Comparison of ENCODE assay signal across 13 cellular contexts in genomic region chr13:73913043-73913740, GRCh38.
A peak's percentile ranks its signal among the peaks of the same experiment; 100 is the strongest.
DNase-seq lines count a peak whose midpoint lies in the region; ATAC-seq lines count a peak whose summit lies in the region.
"Had no signal": no experiment of that assay in that cellular context is flagged by ENCODE, and none has a peak within 500 bp of the region (broad histone marks: within the 10 kb centered on the region; RNA-seq: fewer than 3 reads in every experiment).

No MANE protein-coding gene starts in this region.

- no peak for DNase-seq in activated T-cell treated with anti-CD3 and anti-CD28 coated beads, Interleukin-2, amount 50 U/mL, for 24 hours
- DNase-seq in activated T-cell treated with anti-CD3 and anti-CD28 coated beads, Interleukin-2, amount 50 U/mL, for 1 hour: no peak
- DNase-seq in Karpas-422: no peak
- peak; percentile 9 for DNase-seq in foreskin melanocyte
- no peak for DNase-seq in stimulated activated effector memory CD8-positive, alpha-beta T cell treated with anti-CD3 and anti-CD28 coated beads, Interleukin-12 subunit alpha, Interleukin-12 subunit beta, amount 100 ng/mL, for 72 hours (ENCODE audit: low spot score in 2 of 2)
- DNase-seq in COLO668 (lab: John Stamatoyannopoulos, UW; ENCODE audit: unreplicated experiment): no peak
- DNase-seq in T-helper 2 cell treated with Interferon-gamma antibody and Interleukin-4, amounts not matched to agents 5 μg/mL and 100 μg/mL, for 36 hours (ENCODE audit: low spot score): no peak
- no peak for DNase-seq in HT-29 (ENCODE audit: low spot score)
- DNase-seq: activated naive CD8-positive, alpha-beta T cell treated with anti-CD3 and anti-CD28 coated beads, Interleukin-2, amount 10 ng/mL, durations not matched to agents 7 days and 5 days; NCI-H1930; spleen; upper lobe of left lung had no signal

- peak overlapping the region; percentile 9; the same call in 1 of the 2 replicates for H3K4me3 ChIP-seq in Karpas-422 (ENCODE audit: low read length)
- H3K4me3 ChIP-seq: A549, spleen, upper lobe of left lung had no signal

- peak overlapping the region; percentile 45 for H3K9ac ChIP-seq in Karpas-422 (ENCODE audit: low read length)

- no peaks in the 10 kb centered on the region for H4K20me1 ChIP-seq in Karpas-422 (ENCODE audit: insufficient read depth, low read depth, low read length)

- peak overlapping the region; percentile 84 for H3K27ac ChIP-seq in Karpas-422 (ENCODE audit: low read length)
- H3K27ac ChIP-seq: A549, spleen, upper lobe of left lung had no signal

- no peaks in the 10 kb centered on the region for H3K9me2 ChIP-seq in Karpas-422 (replicated peaks; ENCODE audit: insufficient read depth, low read length)

- H3K36me3 ChIP-seq in Karpas-422 (ENCODE audit: insufficient read depth, low read length): no peaks in the 10 kb centered on the region
- H3K36me3 ChIP-seq: spleen, upper lobe of left lung had no signal

- H3K4me1 Mint-ChIP-seq in activated T-cell treated with anti-CD3 and anti-CD28 coated beads, Interleukin-2, amount 50 U/mL, for 24 hours (ENCODE audit: low read depth): peaks cover 51% of the 10 kb centered on the region
- peaks cover 39% of the 10 kb centered on the region for H3K4me1 Mint-ChIP-seq in stimulated activated effector memory CD8-positive, alpha-beta T cell treated with anti-CD3 and anti-CD28 coated beads, Interleukin-12 subunit alpha, Interleukin-12 subunit beta, amount 100 ng/mL, for 72 hours
- peaks cover 15% of the 10 kb centered on the region for H3K4me1 Mint-ChIP-seq in T-helper 2 cell treated with Interferon-gamma antibody and Interleukin-4, amounts not matched to agents 5 μg/mL and 100 μg/mL, for 36 hours (ENCODE audit: low read depth)

- H3K4me3 Mint-ChIP-seq in activated T-cell treated with anti-CD3 and anti-CD28 coated beads, Interleukin-2, amount 50 U/mL, for 24 hours: no peak overlapping the region
- peak overlapping the region; percentile 13 for H3K4me3 Mint-ChIP-seq in stimulated activated effector memory CD8-positive, alpha-beta T cell treated with anti-CD3 and anti-CD28 coated beads, Interleukin-12 subunit alpha, Interleukin-12 subunit beta, amount 100 ng/mL, for 72 hours
- H3K4me3 Mint-ChIP-seq in T-helper 2 cell treated with Interferon-gamma antibody and Interleukin-4, amounts not matched to agents 5 μg/mL and 100 μg/mL, for 36 hours: no peak overlapping the region
- H3K4me3 Mint-ChIP-seq: activated naive CD8-positive, alpha-beta T cell treated with anti-CD3 and anti-CD28 coated beads, Interleukin-2, amount 10 ng/mL, durations not matched to agents 7 days and 5 days had no signal

- H3K27me3 ChIP-seq in Karpas-422 (ENCODE audit: low read length): no peaks in the 10 kb centered on the region
- H3K27me3 ChIP-seq: spleen, upper lobe of left lung had no signal

- H3K9me3 ChIP-seq in Karpas-422 (ENCODE audit: low read length): no peaks in the 10 kb centered on the region
- H3K9me3 ChIP-seq: A549, spleen, upper lobe of left lung had no signal

- H3K36me3 Mint-ChIP-seq in activated T-cell treated with anti-CD3 and anti-CD28 coated beads, Interleukin-2, amount 50 U/mL, for 24 hours (ENCODE audit: low read depth): no peaks in the 10 kb centered on the region
- no peaks in the 10 kb centered on the region for H3K36me3 Mint-ChIP-seq in stimulated activated effector memory CD8-positive, alpha-beta T cell treated with anti-CD3 and anti-CD28 coated beads, Interleukin-12 subunit alpha, Interleukin-12 subunit beta, amount 100 ng/mL, for 72 hours
- H3K36me3 Mint-ChIP-seq in T-helper 2 cell treated with Interferon-gamma antibody and Interleukin-4, amounts not matched to agents 5 μg/mL and 100 μg/mL, for 36 hours (ENCODE audit: low read depth): no peaks in the 10 kb centered on the region

- H3K4me2 ChIP-seq in Karpas-422 (ENCODE audit: low read depth, low read length, poor library complexity, severe bottlenecking): peak overlapping the region; percentile 61
- H3K4me2 ChIP-seq: A549 had no signal

- peaks cover 68% of the 10 kb centered on the region for H3K4me1 ChIP-seq in Karpas-422 (ENCODE audit: low read length)
- H3K4me1 ChIP-seq: A549 had no signal

- H3K9me3 Mint-ChIP-seq in activated T-cell treated with anti-CD3 and anti-CD28 coated beads, Interleukin-2, amount 50 U/mL, for 24 hours: no peaks in the 10 kb centered on the region
- H3K9me3 Mint-ChIP-seq in stimulated activated effector memory CD8-positive, alpha-beta T cell treated with anti-CD3 and anti-CD28 coated beads, Interleukin-12 subunit alpha, Interleukin-12 subunit beta, amount 100 ng/mL, for 72 hours: no peaks in the 10 kb centered on the region
- no peaks in the 10 kb centered on the region for H3K9me3 Mint-ChIP-seq in T-helper 2 cell treated with Interferon-gamma antibody and Interleukin-4, amounts not matched to agents 5 μg/mL and 100 μg/mL, for 36 hours

- H3K27me3 Mint-ChIP-seq in activated T-cell treated with anti-CD3 and anti-CD28 coated beads, Interleukin-2, amount 50 U/mL, for 24 hours: no peaks in the 10 kb centered on the region
- no peaks in the 10 kb centered on the region for H3K27me3 Mint-ChIP-seq in T-helper 2 cell treated with Interferon-gamma antibody and Interleukin-4, amounts not matched to agents 5 μg/mL and 100 μg/mL, for 36 hours (ENCODE audit: low read depth)
- H3K27me3 Mint-ChIP-seq: activated naive CD8-positive, alpha-beta T cell treated with anti-CD3 and anti-CD28 coated beads, Interleukin-2, amount 10 ng/mL, durations not matched to agents 7 days and 5 days had no signal

- no peak overlapping the region for H2AFZ ChIP-seq in Karpas-422 (ENCODE audit: low read length)

- H3K79me2 ChIP-seq in Karpas-422 (ENCODE audit: low read length): peaks cover 81% of the 10 kb centered on the region

- H3K27ac Mint-ChIP-seq in activated T-cell treated with anti-CD3 and anti-CD28 coated beads, Interleukin-2, amount 50 U/mL, for 24 hours: peak overlapping the region; percentile 28
- peak overlapping the region; percentile 2 for H3K27ac Mint-ChIP-seq in stimulated activated effector memory CD8-positive, alpha-beta T cell treated with anti-CD3 and anti-CD28 coated beads, Interleukin-12 subunit alpha, Interleukin-12 subunit beta, amount 100 ng/mL, for 72 hours
- no peak overlapping the region for H3K27ac Mint-ChIP-seq in T-helper 2 cell treated with Interferon-gamma antibody and Interleukin-4, amounts not matched to agents 5 μg/mL and 100 μg/mL, for 36 hours
- H3K27ac Mint-ChIP-seq: activated naive CD8-positive, alpha-beta T cell treated with anti-CD3 and anti-CD28 coated beads, Interleukin-2, amount 10 ng/mL, durations not matched to agents 7 days and 5 days had no signal

- peak; percentile 95 for ATAC-seq in stimulated activated effector memory CD8-positive, alpha-beta T cell treated with anti-CD3 and anti-CD28 coated beads, Interleukin-12 subunit alpha, Interleukin-12 subunit beta, amount 100 ng/mL, for 72 hours
- ATAC-seq: A549 had no signal
